In genomic region chr5:141564216-141564692, GRCh38 we compare ENCODE assay signal across 8 cellular contexts. TPM values are rescaled to one million over a fixed set of nuclear protein-coding genes. Genes with fewer than 3 reads are reported as not detected.
DNase-seq lines count a peak whose midpoint lies in the region; ATAC-seq, FAIRE-seq and TF ChIP-seq lines count a peak whose summit lies in the region.

No MANE protein-coding gene starts in this region.

- FAIRE-seq in G401.6 (lab: Jason Lieb, UNC): peak; percentile 98

- H3K36me3 ChIP-seq in H7 (replicated peaks; ENCODE audit: control insufficient read depth, insufficient read depth, low read length): peaks cover 4% of the 10 kb centered on the region
- H3K36me3 ChIP-seq in neutrophil: peaks cover 52% of the 10 kb centered on the region
- no peaks in the 10 kb centered on the region for H3K36me3 ChIP-seq in thoracic aorta

- no peaks in the 10 kb centered on the region for H3K27me3 Mint-ChIP-seq in activated T-helper 1 cell treated with anti-CD3 and anti-CD28 coated beads, Interleukin-12 subunit alpha, Interleukin-12 subunit beta, Interleukin-2, Interleukin-4 antibody, amounts not matched to agents 30 ng/mL and 10 ng/mL and 1 ng/mL, durations not matched to agents 14 hours and 24 hours and 36 hours (ENCODE audit: insufficient read depth)

- peaks cover 45% of the 10 kb centered on the region for H3K36me3 Mint-ChIP-seq in activated T-helper 1 cell treated with anti-CD3 and anti-CD28 coated beads, Interleukin-12 subunit alpha, Interleukin-12 subunit beta, Interleukin-2, Interleukin-4 antibody, amounts not matched to agents 30 ng/mL and 10 ng/mL and 1 ng/mL, durations not matched to agents 14 hours and 24 hours and 36 hours (ENCODE audit: low read depth)

- no peak overlapping the region for H3K4me3 ChIP-seq in H7 (ENCODE audit: insufficient read depth, low read depth, low read length)
- no peak overlapping the region for H3K4me3 ChIP-seq in fibroblast of villous mesenchyme (ENCODE audit: low read depth, low read length)
- H3K4me3 ChIP-seq in neutrophil (ENCODE audit: low read depth in 1 of 2, low read length in 1 of 2): no peak overlapping the region
- H3K4me3 ChIP-seq in thoracic aorta: no peak overlapping the region

- H3K4me1 ChIP-seq in neutrophil (ENCODE audit: control insufficient read depth in 1 of 2, insufficient read depth in 1 of 2, low read depth in 1 of 2, low read length in 1 of 2): peaks cover 44 to 53% of the 10 kb centered on the region in 2 experiments
- peaks cover 16 to 30% of the 10 kb centered on the region in 2 donors for H3K4me1 ChIP-seq in thoracic aorta (ENCODE audit: control insufficient read depth in 1 of 2, low read depth in 2 of 2)

- DNase-seq in H7 (peak; percentile 50), LHCN-M2 (ENCODE audit: low read depth) (peak; percentile 96), RKO (ENCODE audit: low spot score) (peak; percentile 97), fibroblast of villous mesenchyme (ENCODE audit: low read depth) (peak; percentile 96), thoracic aorta (ENCODE audit: low spot score) (peak; percentile 40)
- peak; percentile 65 for DNase-seq in activated T-helper 1 cell treated with anti-CD3 and anti-CD28 coated beads, Interleukin-12 subunit alpha, Interleukin-12 subunit beta, Interleukin-2, Interleukin-4 antibody, amounts not matched to agents 30 ng/mL and 10 ng/mL and 1 ng/mL, durations not matched to agents 14 hours and 24 hours and 36 hours (ENCODE audit: low spot score)

- H3K27me3 ChIP-seq in H7 (ENCODE audit: control insufficient read depth, insufficient read depth, low read length): no peaks in the 10 kb centered on the region
- no peaks in the 10 kb centered on the region for H3K27me3 ChIP-seq in neutrophil
- H3K27me3 ChIP-seq in thoracic aorta (replicated peaks; ENCODE audit: insufficient read depth): no peaks in the 10 kb centered on the region

- no peaks in the 10 kb centered on the region for H3K9me3 Mint-ChIP-seq in activated T-helper 1 cell treated with anti-CD3 and anti-CD28 coated beads, Interleukin-12 subunit alpha, Interleukin-12 subunit beta, Interleukin-2, Interleukin-4 antibody, amounts not matched to agents 30 ng/mL and 10 ng/mL and 1 ng/mL, durations not matched to agents 14 hours and 24 hours and 36 hours

- peak overlapping the region; percentile 88 for H3K27ac Mint-ChIP-seq in activated T-helper 1 cell treated with anti-CD3 and anti-CD28 coated beads, Interleukin-12 subunit alpha, Interleukin-12 subunit beta, Interleukin-2, Interleukin-4 antibody, amounts not matched to agents 30 ng/mL and 10 ng/mL and 1 ng/mL, durations not matched to agents 14 hours and 24 hours and 36 hours

- peaks cover 31% of the 10 kb centered on the region for H3K4me1 Mint-ChIP-seq in activated T-helper 1 cell treated with anti-CD3 and anti-CD28 coated beads, Interleukin-12 subunit alpha, Interleukin-12 subunit beta, Interleukin-2, Interleukin-4 antibody, amounts not matched to agents 30 ng/mL and 10 ng/mL and 1 ng/mL, durations not matched to agents 14 hours and 24 hours and 36 hours (ENCODE audit: low read depth)

- H3K4me3 Mint-ChIP-seq in activated T-helper 1 cell treated with anti-CD3 and anti-CD28 coated beads, Interleukin-12 subunit alpha, Interleukin-12 subunit beta, Interleukin-2, Interleukin-4 antibody, amounts not matched to agents 30 ng/mL and 10 ng/mL and 1 ng/mL, durations not matched to agents 14 hours and 24 hours and 36 hours: peak overlapping the region; percentile 6

- intact Hi-C loops in activated T-helper 1 cell treated with anti-CD3 and anti-CD28 coated beads, Interleukin-12 subunit alpha, Interleukin-12 subunit beta, Interleukin-2, Interleukin-4 antibody, amounts not matched to agents 30 ng/mL and 10 ng/mL and 1 ng/mL, durations not matched to agents 14 hours and 24 hours and 36 hours (cut with micrococcal nuclease): loop anchor here (1.0 to 2.0 kb wide), 6 partner anchors 39 to 873 kb away; partner anchors contain the start of genes HARS1, HARS2, PCDHGB2 and TAF7

- ATAC-seq in thoracic aorta (ENCODE audit: insufficient number of reproducible peaks, low FRiP score, low read depth): peak; percentile 74

- H3K9me3 ChIP-seq in neutrophil (no peaks in the 10 kb centered on the region), thoracic aorta (no peaks in the 10 kb centered on the region)

- H3K27ac ChIP-seq in neutrophil: peak overlapping the region; percentile 73
- peak overlapping the region; percentile 68 to 75 for H3K27ac ChIP-seq in thoracic aorta

- TF ChIP-seq CTCF in fibroblast of villous mesenchyme (IDR thresholded peaks at IDR 0.05; ENCODE audit: insufficient read depth, low read depth, low read length) (peak; percentile 88), neutrophil (IDR thresholded peaks at IDR 0.05) (peak; percentile 93), thoracic aorta (IDR thresholded peaks at IDR 0.05) (peak; percentile 93)

RNA-seq across cellular contexts. Expression of gene DIAPH1, which starts 54.5 kb away (rescaled TPM):
- total RNA-seq in H7 (2014; rRNA removed; shearing (Covaris generic)): 31.2 and 37.5 TPM in 2 replicates
- total RNA-seq in LHCN-M2 (2014; rRNA removed) (28.2 and 38.9 TPM in 2 replicates), fibroblast of villous mesenchyme (22.9 and 26.8 TPM in 2 replicates), thoracic aorta (10 to 100 TPM; 91.0 to 93.1 TPM)
- polyA plus RNA-seq in LHCN-M2 (2012): 52.6 TPM
- total RNA-seq in activated T-helper 1 cell treated with anti-CD3 and anti-CD28 coated beads, Interleukin-12 subunit alpha, Interleukin-12 subunit beta, Interleukin-2, Interleukin-4 antibody, amounts not matched to agents 30 ng/mL and 10 ng/mL and 1 ng/mL, durations not matched to agents 14 hours and 24 hours and 36 hours: 221 and 234 TPM in 2 replicates

Comparison
In these comparisons a context has a peak if more than half of its experiments do, and no peak if none do; other contexts are left out.
1. DNase-seq: peak in every context shown above with its lines; median percentile 97 in RKO; 96 in LHCN-M2; 96 in fibroblast of villous mesenchyme; 65 in activated T-helper 1 cell treated with anti-CD3 and anti-CD28 coated beads, Interleukin-12 subunit alpha, Interleukin-12 subunit beta, Interleukin-2, Interleukin-4 antibody, amounts not matched to agents 30 ng/mL and 10 ng/mL and 1 ng/mL, durations not matched to agents 14 hours and 24 hours and 36 hours; 50 in H7; 40 in thoracic aorta.